In genomic region chr12:1919284-1919683, GRCh38 we compare ENCODE assay signal across 13 cellular contexts. TPM values are rescaled to one million over a fixed set of nuclear protein-coding genes. Genes with fewer than 3 reads are reported as not detected.
DNase-seq lines count a peak whose midpoint lies in the region; ATAC-seq, FAIRE-seq and TF ChIP-seq lines count a peak whose summit lies in the region.
"Had no signal": no experiment of that assay in that cellular context is flagged by ENCODE, and none has a peak within 500 bp of the region (broad histone marks: within the 10 kb centered on the region; RNA-seq: fewer than 3 reads in every experiment).

No MANE protein-coding gene starts in this region.

- H3K36me3 ChIP-seq in BLaER1 treated with 17β-estradiol and CSF1 and Interleukin-3, amounts not matched to agents 10 nM and 100 nM: no peaks in the 10 kb centered on the region
- H3K36me3 ChIP-seq in astrocyte (ENCODE audit: insufficient read depth, low read length) (no peaks in the 10 kb centered on the region), neutrophil (peaks cover 9% of the 10 kb centered on the region)

- TF ChIP-seq CTCF in astrocyte (IDR thresholded peaks at IDR 0.05; ENCODE audit: insufficient read depth, low read depth, low read length): no peak
- TF ChIP-seq CTCF in neutrophil (IDR thresholded peaks at IDR 0.05): no peak

- H3K4me2 ChIP-seq in BLaER1 treated with 17β-estradiol and CSF1 and Interleukin-3, amounts not matched to agents 10 nM and 100 nM: peak overlapping the region; percentile 94 to 100 (median 97)
- H3K4me2 ChIP-seq in astrocyte (ENCODE audit: low read length): no peak overlapping the region

- H2AFZ ChIP-seq in astrocyte (ENCODE audit: low read depth, low read length): no peak overlapping the region

- H3K4me1 Mint-ChIP-seq in astrocyte (ENCODE audit: low read depth, unreplicated experiment): peaks cover 3% of the 10 kb centered on the region

- no peaks in the 10 kb centered on the region for H3K79me2 ChIP-seq in astrocyte (ENCODE audit: insufficient read depth, low read length)

- no peak for FAIRE-seq in astrocyte (lab: Jason Lieb, UNC)
- FAIRE-seq: TTC549 had no signal

- H3K36me3 Mint-ChIP-seq in astrocyte (ENCODE audit: low read depth, unreplicated experiment): no peaks in the 10 kb centered on the region

- H3K27me3 Mint-ChIP-seq in astrocyte (ENCODE audit: low read depth, unreplicated experiment): peaks cover 21% of the 10 kb centered on the region

- H3K27me3 ChIP-seq in BLaER1 treated with 17β-estradiol and CSF1 and Interleukin-3, amounts not matched to agents 10 nM and 100 nM: no peaks in the 10 kb centered on the region
- H3K27me3 ChIP-seq in astrocyte (ENCODE audit: insufficient read depth, low read length) (peaks cover 5% of the 10 kb centered on the region), neutrophil (peaks cover 4% of the 10 kb centered on the region)

- H3K4me1 ChIP-seq in BLaER1 treated with 17β-estradiol and CSF1 and Interleukin-3, amounts not matched to agents 10 nM and 100 nM: peaks cover 80 to 97% (median 96%) of the 10 kb centered on the region in 10 experiments
- H3K4me1 ChIP-seq in astrocyte (ENCODE audit: insufficient read depth, low read length) (no peaks in the 10 kb centered on the region), neutrophil (ENCODE audit: control insufficient read depth in 1 of 2, insufficient read depth in 1 of 2, low read depth in 1 of 2, low read length in 1 of 2) (peaks cover 36 to 39% of the 10 kb centered on the region in 2 experiments)

- no peaks in the 10 kb centered on the region for H3K9me3 Mint-ChIP-seq in astrocyte (ENCODE audit: unreplicated experiment)
- H3K9me3 Mint-ChIP-seq: activated naive CD4-positive, alpha-beta T cell treated with anti-CD3 and anti-CD28 coated beads, Interleukin-2, amount 50 U/mL, for 72 hours; CD4-positive, CD25-positive, alpha-beta regulatory T cell had no signal

- H3K27ac Mint-ChIP-seq in astrocyte (ENCODE audit: unreplicated experiment): peak overlapping the region; percentile 84
- H3K27ac Mint-ChIP-seq: activated naive CD4-positive, alpha-beta T cell treated with anti-CD3 and anti-CD28 coated beads, Interleukin-2, amount 50 U/mL, for 72 hours had no signal

- ATAC-seq in HG02840 (IDR thresholded peaks at IDR 0.05; ENCODE audit: low FRiP score, unreplicated experiment) (no peak), HG03342 (IDR thresholded peaks at IDR 0.05; ENCODE audit: unreplicated experiment) (no peak), HG03135 (IDR thresholded peaks at IDR 0.05; ENCODE audit: unreplicated experiment) (no peak)
- ATAC-seq: activated naive CD4-positive, alpha-beta T cell treated with anti-CD3 and anti-CD28 coated beads, Interleukin-2, amount 50 U/mL, for 72 hours; mucosa of descending colon had no signal

- H4K20me1 ChIP-seq in BLaER1 treated with 17β-estradiol and CSF1 and Interleukin-3, amounts not matched to agents 10 nM and 100 nM: no peaks in the 10 kb centered on the region
- no peaks in the 10 kb centered on the region for H4K20me1 ChIP-seq in astrocyte (ENCODE audit: insufficient read depth, low read length)

- H3K4me3 ChIP-seq in BLaER1 treated with 17β-estradiol and CSF1 and Interleukin-3, amounts not matched to agents 10 nM and 100 nM: peak overlapping the region; percentile 55 to 80 (median 66); a peak in 17 of 20 replicates
- H3K4me3 ChIP-seq in astrocyte (ENCODE audit: insufficient read depth, low read depth, low read length) (no peak overlapping the region), neutrophil (ENCODE audit: low read depth in 1 of 2, low read length in 1 of 2) (peak overlapping the region; percentile 79 to 90)
- H3K4me3 ChIP-seq: mucosa of descending colon had no signal

- H3K4me3 Mint-ChIP-seq in astrocyte (ENCODE audit: unreplicated experiment): no peak overlapping the region
- H3K4me3 Mint-ChIP-seq: CD4-positive, CD25-positive, alpha-beta regulatory T cell had no signal

- peak overlapping the region; percentile 79 to 92 (median 86); a peak in 21 of 22 replicates for H3K9ac ChIP-seq in BLaER1 treated with 17β-estradiol and CSF1 and Interleukin-3, amounts not matched to agents 10 nM and 100 nM
- H3K9ac ChIP-seq in astrocyte (ENCODE audit: low read length): no peak overlapping the region

- H3K9me3 ChIP-seq in BLaER1 treated with 17β-estradiol and CSF1 and Interleukin-3, amounts not matched to agents 10 nM and 100 nM (replicated peaks in 1 of 11): no peaks in the 10 kb centered on the region
- H3K9me3 ChIP-seq in astrocyte (ENCODE audit: insufficient read depth, low read depth, low read length): no peaks in the 10 kb centered on the region
- no peaks in the 10 kb centered on the region for H3K9me3 ChIP-seq in neutrophil
- H3K9me3 ChIP-seq: mucosa of descending colon had no signal

- peak overlapping the region; percentile 78 to 94 (median 89); a peak in 19 of 22 replicates for H3K27ac ChIP-seq in BLaER1 treated with 17β-estradiol and CSF1 and Interleukin-3, amounts not matched to agents 10 nM and 100 nM
- no peak overlapping the region for H3K27ac ChIP-seq in astrocyte (ENCODE audit: low read depth, low read length)
- H3K27ac ChIP-seq in neutrophil: peak overlapping the region; percentile 97

- DNase-seq in H4 (ENCODE audit: low spot score) (peak; percentile 4), astrocyte (ENCODE audit: low read depth) (no peak), NCI-H2081 treated with DMSO at 0.1 percent for 48 hours (lab: John Stamatoyannopoulos, UW) (no peak)
- DNase-seq: CD4-positive, CD25-positive, alpha-beta regulatory T cell; mucosa of descending colon; SIG-M5 had no signal

RNA-seq across cellular contexts. Expression of gene CACNA2D4, which starts 0.8 kb away (rescaled TPM):
- total RNA-seq in H4 (2014; rRNA removed; shearing (Covaris generic)): not detected in 2 replicates
- total RNA-seq in astrocyte: 0.09 and 0.26 TPM in 2 replicates
